ENCODE assay signal across 32 cellular contexts in the genomic region with DNA sequence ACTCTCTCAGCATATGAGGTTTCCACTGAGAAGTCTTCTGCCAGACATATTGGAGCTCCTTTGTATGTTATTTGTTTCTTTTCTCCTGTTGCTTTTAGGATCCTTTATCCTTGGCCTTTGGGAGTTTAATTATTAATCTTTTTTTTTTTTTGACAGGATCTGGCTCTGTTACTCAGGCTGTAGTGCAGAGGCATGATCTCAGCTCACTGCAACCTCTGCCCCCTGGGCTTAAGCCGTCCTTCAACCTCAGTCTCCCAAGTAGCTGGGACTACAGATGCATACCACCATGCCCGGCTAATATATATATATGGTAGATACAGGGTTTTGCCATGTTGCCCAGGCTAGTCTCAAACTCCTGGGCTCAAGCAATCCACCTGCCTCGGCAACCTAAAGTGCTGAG. TPM values are rescaled to one million over a fixed set of nuclear protein-coding genes. Genes with fewer than 3 reads are reported as not detected.
"Had no signal": no experiment of that assay in that cellular context is flagged by ENCODE, and none has a peak within 500 bp of the region (broad histone marks: within the 10 kb centered on the region; RNA-seq: fewer than 3 reads in every experiment).

No MANE protein-coding gene starts in this region.

- H3K79me2 ChIP-seq: hepatocyte had no signal

- H3K4me2 ChIP-seq: hepatocyte, neural progenitor cell, smooth muscle cell had no signal

- H3K27ac ChIP-seq: heart left ventricle, hepatocyte, neural progenitor cell, pancreas, prostate gland, sigmoid colon, tibial nerve, uterus had no signal

- H3K36me3 ChIP-seq: heart left ventricle, left lung, neural progenitor cell, pancreas, prostate gland, sigmoid colon, tibial nerve, uterus had no signal

- H3K27me3 ChIP-seq: hepatocyte, neural progenitor cell, pancreas, uterus had no signal

- H3K9me3 ChIP-seq: left lung, pancreas, prostate gland, sigmoid colon, tibial nerve, uterus had no signal

- H3K9ac ChIP-seq: neural progenitor cell had no signal

- H2AFZ ChIP-seq: hepatocyte, neural progenitor cell had no signal

- ATAC-seq: heart left ventricle; left cardiac atrium; left lung; natural killer cell; pancreas; right cardiac atrium; stimulated activated memory B cell treated with anti-CD40 and anti-IgM and Interleukin-4, amounts not matched to agents 10 μg/mL and 1 μg/mL and 100 μg/mL, for 72 hours; stimulated activated naive CD8-positive, alpha-beta T cell treated with anti-CD3 and anti-CD28 coated beads, Interleukin-15, amount 100 ng/mL, for 72 hours had no signal

- H3K4me3 ChIP-seq: heart left ventricle, hepatocyte, left lung, lung, neural progenitor cell, pancreas, prostate gland, sigmoid colon, smooth muscle cell, tibial nerve, uterus had no signal

- H3K4me1 ChIP-seq: neural progenitor cell, pancreas, prostate gland, uterus had no signal

- FAIRE-seq: pancreas had no signal

- DNase-seq: heart left ventricle; islet precursor cell; left cardiac atrium; left lung; mesendoderm; naive B cell; natural killer cell; nephron progenitor cell; pancreas; posterior cingulate gyrus; retina; right cardiac atrium; sigmoid colon; stimulated activated CD4-positive, alpha-beta T cell treated with anti-CD3 and anti-CD28 coated beads, Interleukin-1b, Interleukin-23, amount 100 ng/mL, for 48 hours; stimulated activated CD4-positive, alpha-beta T cell treated with anti-CD3 and anti-CD28 coated beads, Interleukin-2, amount 100 ng/mL, for 48 hours; stimulated activated CD4-positive, alpha-beta T cell treated with anti-CD3 and anti-CD28 coated beads, Interleukin-4, amount 100 ng/mL, for 4 hours; stimulated activated CD8-positive, alpha-beta memory T cell treated with anti-CD3 and anti-CD28 coated beads, Interleukin-4, amount 100 ng/mL, for 48 hours; stimulated activated naive CD4-positive, alpha-beta T cell treated with Interleukin-2 at 50 U/mL for 16 hours; stimulated activated naive CD8-positive, alpha-beta T cell treated with anti-CD3 and anti-CD28 coated beads, Interleukin-15, amount 100 ng/mL, for 72 hours; substantia nigra; uterus had no signal

RNA-seq across cellular contexts. Expression of gene CYP4F3, which starts 6.6 kb away (rescaled TPM):
- total RNA-seq: kidney epithelial cell, mesothelial cell of epicardium, sigmoid colon, smooth muscle cell had no signal
- polyA plus RNA-seq: smooth muscle cell had no signal

RNA-seq across cellular contexts. Expression of gene CYP4F8, which starts 19.1 kb away (rescaled TPM):
- total RNA-seq: heart left ventricle, hepatocyte, kidney epithelial cell, left cardiac atrium, left lung, lung, mesothelial cell of epicardium, natural killer cell, omental fat pad, pancreas, right cardiac atrium, sigmoid colon, smooth muscle cell, temporal lobe, tibial nerve had no signal
- polyA plus RNA-seq: heart left ventricle, hepatocyte, lung, pancreas, right cardiac atrium, sigmoid colon, smooth muscle cell had no signal

RNA-seq across cellular contexts. Expression of gene CYP4F12, which starts 38.8 kb away (rescaled TPM):
- total RNA-seq: kidney epithelial cell, mesothelial cell of epicardium, smooth muscle cell had no signal
- polyA plus RNA-seq: smooth muscle cell had no signal
